Comparison of ENCODE assay signal across 1 cellular context in genomic region chr10:112224933-112225529, GRCh38.
TF ChIP-seq lines count a peak whose summit lies in the region.

No MANE protein-coding gene starts in this region.

TF ChIP-seq in HepG2, 621 proteins besides CTCF, POLR2A, EP300 and RAD21 (continues in another document):
- TF ChIP-seq HNRNPH1 (optimal IDR thresholded peaks at IDR 0.05; ENCODE audit: low read depth, low read length) (no peak), BCL3 (CRISPR knock-in tag; IDR thresholded peaks at IDR 0.05) (0 out of 2 replicates have a peak, but pooled peaks have one; percentile 25), ZC3H4 (CRISPR knock-in tag; IDR thresholded peaks at IDR 0.05; ENCODE audit: borderline replicate concordance) (peak; percentile 90), ZBTB39 (CRISPR knock-in tag; IDR thresholded peaks at IDR 0.05) (no peak), IRF2 (CRISPR knock-in tag; IDR thresholded peaks at IDR 0.05) (no peak), ZNF724P (CRISPR knock-in tag; IDR thresholded peaks at IDR 0.05; ENCODE audit: borderline replicate concordance) (0 out of 2 replicates have a peak, but pooled peaks have one; percentile 38), ZNF362 (CRISPR knock-in tag; IDR thresholded peaks at IDR 0.05; ENCODE audit: borderline replicate concordance) (no peak), NR2F1 (CRISPR knock-in tag; IDR thresholded peaks at IDR 0.05) (no peak), TAF1 (CRISPR knock-in tag; IDR thresholded peaks at IDR 0.05) (peak; percentile 19; the same call in 1 of the 2 replicates), MTERF4 (CRISPR knock-in tag; IDR thresholded peaks at IDR 0.05) (no peak), TRIM22 (IDR thresholded peaks at IDR 0.05) (no peak), ZNF691 (CRISPR knock-in tag; IDR thresholded peaks at IDR 0.05; ENCODE audit: borderline replicate concordance, low read depth) (peak; percentile 19; the same call in 1 of the 2 replicates), POLR2AphosphoS5 (IDR thresholded peaks at IDR 0.05; ENCODE audit: low read depth, low read length) (0 out of 2 replicates have a peak, but pooled peaks have one; percentile 9), ZFP91 (CRISPR knock-in tag; IDR thresholded peaks at IDR 0.05; ENCODE audit: borderline replicate concordance) (peak; percentile 25; the same call in 1 of the 2 replicates), ZBTB7B (CRISPR knock-in tag; IDR thresholded peaks at IDR 0.05) (0 out of 2 replicates have a peak, but pooled peaks have one; percentile 36), SIN3A (IDR thresholded peaks at IDR 0.05; ENCODE audit: borderline replicate concordance, low read depth, low read length) (0 out of 2 replicates have a peak, but pooled peaks have one; percentile 26), GFI1 (CRISPR knock-in tag; IDR thresholded peaks at IDR 0.05; ENCODE audit: borderline replicate concordance) (0 out of 2 replicates have a peak, but pooled peaks have one; percentile 11), RFX3 (CRISPR knock-in tag; IDR thresholded peaks at IDR 0.05) (no peak), PAF1 (CRISPR knock-in tag; IDR thresholded peaks at IDR 0.05) (0 out of 2 replicates have a peak, but pooled peaks have one; percentile 38), MED8 (CRISPR knock-in tag; IDR thresholded peaks at IDR 0.05; ENCODE audit: insufficient replicate concordance) (peak; percentile 49), ZBTB7A (CRISPR knock-in tag; IDR thresholded peaks at IDR 0.05) (0 out of 2 replicates have a peak, but pooled peaks have one; percentile 26), ZNF282 (IDR thresholded peaks at IDR 0.05; ENCODE audit: partially characterized antibody) (no peak), HMGXB4 (CRISPR knock-in tag; IDR thresholded peaks at IDR 0.05; ENCODE audit: borderline replicate concordance in 1 of 2, low read depth in 1 of 2) (0 out of 4 replicates have a peak, but pooled peaks of 1 of the 2 experiments have one; percentile 37), GMEB2 (CRISPR knock-in tag; IDR thresholded peaks at IDR 0.05; ENCODE audit: low read depth) (no peak), ZSCAN20 (CRISPR knock-in tag; IDR thresholded peaks at IDR 0.05; ENCODE audit: borderline replicate concordance) (no peak), RBAK (CRISPR knock-in tag; IDR thresholded peaks at IDR 0.05) (no peak), ZSCAN21 (CRISPR knock-in tag; IDR thresholded peaks at IDR 0.05; ENCODE audit: borderline replicate concordance) (0 out of 2 replicates have a peak, but pooled peaks have one; percentile 10), NFYB (CRISPR knock-in tag; IDR thresholded peaks at IDR 0.05) (peak; percentile 12; the same call in 1 of the 2 replicates), POLR2AphosphoS2 (IDR thresholded peaks at IDR 0.05; ENCODE audit: low read depth, low read length) (no peak), MTF1 (CRISPR knock-in tag; IDR thresholded peaks at IDR 0.05) (no peak), ZNF44 (CRISPR knock-in tag; IDR thresholded peaks at IDR 0.05) (no peak), RFXANK (CRISPR knock-in tag; IDR thresholded peaks at IDR 0.05) (no peak), MLLT10 (CRISPR knock-in tag; IDR thresholded peaks at IDR 0.05) (no peak), TMF1 (CRISPR knock-in tag; IDR thresholded peaks at IDR 0.05; ENCODE audit: low read depth) (no peak), TCF7L2 (IDR thresholded peaks at IDR 0.05; ENCODE audit: low read depth, low read length) (no peak), RBFOX2 (IDR thresholded peaks at IDR 0.05; ENCODE audit: low read depth, low read length) (peak; percentile 48; the same call in 1 of the 2 replicates), CCDC6 (CRISPR knock-in tag; IDR thresholded peaks at IDR 0.05) (no peak), ZBED4 (CRISPR knock-in tag; IDR thresholded peaks at IDR 0.05; ENCODE audit: borderline replicate concordance) (no peak), RXRA (CRISPR knock-in tag; IDR thresholded peaks at IDR 0.05) (no peak), ZNF883 (CRISPR knock-in tag; IDR thresholded peaks at IDR 0.05; ENCODE audit: not compliant biosample characterization) (peak; percentile 28), ZZZ3 (CRISPR knock-in tag; IDR thresholded peaks at IDR 0.05; ENCODE audit: borderline replicate concordance) (no peak), ZMAT3 (CRISPR knock-in tag; conservative IDR thresholded peaks at IDR 0.05) (peak; percentile 48; the same call in 1 of the 2 replicates)
